In genomic region chrX:1099146-1099770, GRCh38 we compare ENCODE assay signal across 31 cellular contexts.
"Had no signal": no experiment of that assay in that cellular context is flagged by ENCODE, and none has a peak within 500 bp of the region (broad histone marks: within the 10 kb centered on the region; RNA-seq: fewer than 3 reads in every experiment).

No MANE protein-coding gene starts in this region.

- H3K4me1 ChIP-seq: Peyer's patch had no signal

- H3K27me3 ChIP-seq: Peyer's patch had no signal

- H3K27ac Mint-ChIP-seq: activated CD4-positive, alpha-beta T cell treated with anti-CD3 and anti-CD28 coated beads, Interleukin-2, amount 10 ng/mL, durations not matched to agents 24 days and 14 days; activated CD8-positive, alpha-beta T cell treated with anti-CD3 and anti-CD28 coated beads for 36 hours; activated naive CD4-positive, alpha-beta T cell treated with anti-CD3 and anti-CD28 coated beads for 36 hours; activated naive CD8-positive, alpha-beta T cell; activated naive CD8-positive, alpha-beta T cell treated with anti-CD3 and anti-CD28 coated beads, Interleukin-2, amount 50 U/mL, for 24 hours; activated T-cell treated with anti-CD3 and anti-CD28 coated beads, Interleukin-2, amount 50 U/mL, for 24 hours; activated T-helper 2 cell treated with anti-CD3 and anti-CD28 coated beads, Interferon-gamma antibody, Interleukin-2, Interleukin-4, amounts not matched to agents 10 μg/mL and 5 μg/mL and 100 μg/mL, durations not matched to agents 14 hours and 24 hours and 36 hours; brain had no signal

- H3K36me3 ChIP-seq: Peyer's patch had no signal

- ATAC-seq: activated CD8-positive, alpha-beta T cell treated with anti-CD3 and anti-CD28 coated beads for 36 hours; activated naive CD8-positive, alpha-beta T cell treated with anti-CD3 and anti-CD28 coated beads, Interleukin-2, amount 50 U/mL, for 24 hours; PC-3; Right ventricle myocardium inferior had no signal

- H3K27ac ChIP-seq: KMS-11, Peyer's patch had no signal

- H3K4me3 ChIP-seq: Peyer's patch had no signal

- H3K4me3 Mint-ChIP-seq: activated CD4-positive, alpha-beta T cell treated with anti-CD3 and anti-CD28 coated beads, Interleukin-2, amount 10 ng/mL, durations not matched to agents 24 days and 14 days; activated CD8-positive, alpha-beta T cell treated with anti-CD3 and anti-CD28 coated beads for 36 hours; activated naive CD4-positive, alpha-beta T cell treated with anti-CD3 and anti-CD28 coated beads for 36 hours; activated naive CD8-positive, alpha-beta T cell; activated naive CD8-positive, alpha-beta T cell treated with anti-CD3 and anti-CD28 coated beads, Interleukin-2, amount 50 U/mL, for 24 hours; activated T-cell treated with anti-CD3 and anti-CD28 coated beads, Interleukin-2, amount 50 U/mL, for 24 hours; brain had no signal

- H3K4me2 ChIP-seq: KMS-11 had no signal

- DNase-seq: activated CD4-positive, alpha-beta T cell treated with anti-CD3 and anti-CD28 coated beads, Interleukin-2, amount 10 ng/mL, durations not matched to agents 24 days and 14 days; activated CD4-positive, alpha-beta T cell treated with anti-CD3 and anti-CD28 coated beads, Interleukin-2, amount 50 U/mL, for 4 hours; activated CD8-positive, alpha-beta T cell treated with anti-CD3 and anti-CD28 coated beads for 36 hours; activated gamma-delta T cell; activated naive CD4-positive, alpha-beta T cell treated with anti-CD3 and anti-CD28 coated beads for 36 hours; activated naive CD8-positive, alpha-beta T cell treated with anti-CD3 and anti-CD28 coated beads, Interleukin-2, amount 50 U/mL, for 24 hours; activated T-cell treated with anti-CD3 and anti-CD28 coated beads, Interleukin-2, amount 50 U/mL, for 24 hours; anterior cingulate cortex; central memory CD4-positive, alpha-beta T cell; MM.1S; MV-4-11; NCI-H1092; NCI-H1436 treated with DMSO at 0.1 percent for 48 hours; NCI-H187; NCI-H2029 treated with DMSO at 0.1 percent for 48 hours; NCI-H2107; NCI-H2171; NCI-H510A; NCI-H526; NCI-H748 treated with DMSO at 0.1 percent for 48 hours; NK-92 treated with Interleukin-12 subunit alpha and Interleukin-12 subunit beta, amount 100 ng/mL, for 24 hours; PC-3; RPMI8226; SIG-M5; T1000 had no signal

- H3K36me3 Mint-ChIP-seq: activated naive CD8-positive, alpha-beta T cell; brain had no signal

- H3K4me1 Mint-ChIP-seq: activated CD4-positive, alpha-beta T cell treated with anti-CD3 and anti-CD28 coated beads, Interleukin-2, amount 10 ng/mL, durations not matched to agents 24 days and 14 days; activated naive CD8-positive, alpha-beta T cell treated with anti-CD3 and anti-CD28 coated beads, Interleukin-2, amount 50 U/mL, for 24 hours had no signal

- H3K9ac ChIP-seq: KMS-11 had no signal

- H3K27me3 Mint-ChIP-seq: activated CD8-positive, alpha-beta T cell treated with anti-CD3 and anti-CD28 coated beads for 36 hours; activated naive CD8-positive, alpha-beta T cell had no signal
